ENCODE assay signal across 24 cellular contexts in genomic region chr3:131261137-131261536, GRCh38.
"Had no signal": no experiment of that assay in that cellular context is flagged by ENCODE, and none has a peak within 500 bp of the region (broad histone marks: within the 10 kb centered on the region; RNA-seq: fewer than 3 reads in every experiment).

No MANE protein-coding gene starts in this region.

- H3K9me3 ChIP-seq: colonic mucosa, gastrocnemius medialis had no signal

- H3K36me3 ChIP-seq: colonic mucosa, esophagus muscularis mucosa, esophagus squamous epithelium, gastrocnemius medialis, gastroesophageal sphincter, heart left ventricle, heart right ventricle had no signal

- H3K4me1 ChIP-seq: colonic mucosa, esophagus muscularis mucosa, esophagus squamous epithelium, foreskin keratinocyte, gastrocnemius medialis, gastroesophageal sphincter, heart left ventricle, heart right ventricle had no signal

- H3K27ac Mint-ChIP-seq: dendritic cell treated with granulocyte-macrophage colony-stimulating factor and Interleukin-4, amounts not matched to agents 40 ng/mL and 50 ng/mL, for 4 days; effector memory CD8-positive, alpha-beta T cell; endodermal cell had no signal

- DNase-seq: colonic mucosa; cortex of kidney; dermis blood vessel endothelial cell; dorsolateral prefrontal cortex; effector CD4-positive, alpha-beta T cell; effector CD8-positive, alpha-beta T cell; effector memory CD4-positive, alpha-beta T cell; effector memory CD8-positive, alpha-beta T cell; endodermal cell; erythroblast; esophagus squamous epithelium; foreskin keratinocyte; foreskin melanocyte; gastrocnemius medialis; glutamatergic neuron; head of caudate nucleus; heart left ventricle; heart right ventricle had no signal

- H3K27me3 ChIP-seq: colonic mucosa, dorsolateral prefrontal cortex, esophagus squamous epithelium, gastrocnemius medialis, gastroesophageal sphincter, heart left ventricle, heart right ventricle had no signal

- H3K4me3 Mint-ChIP-seq: dendritic cell treated with granulocyte-macrophage colony-stimulating factor and Interleukin-4, amounts not matched to agents 40 ng/mL and 50 ng/mL, for 4 days; effector memory CD8-positive, alpha-beta T cell; endodermal cell had no signal

- ATAC-seq: effector memory CD8-positive, alpha-beta T cell; esophagus mucosa; foreskin keratinocyte; gastrocnemius medialis; gastroesophageal sphincter; heart left ventricle; heart right ventricle had no signal

- H3K27ac ChIP-seq: colonic mucosa, coronary artery, dorsolateral prefrontal cortex, epithelial cell of prostate, esophagus muscularis mucosa, esophagus squamous epithelium, foreskin keratinocyte, gastrocnemius medialis, gastroesophageal sphincter, heart left ventricle, heart right ventricle had no signal

- H3K4me1 Mint-ChIP-seq: endodermal cell had no signal

- H3K4me3 ChIP-seq: colonic mucosa, coronary artery, dorsolateral prefrontal cortex, esophagus muscularis mucosa, esophagus squamous epithelium, gastrocnemius medialis, gastroesophageal sphincter, heart left ventricle, heart right ventricle had no signal
